8 cellular contexts compared by ENCODE assay signal in genomic region chr1:154419620-154420020, GRCh38. TPM values are rescaled to one million over a fixed set of nuclear protein-coding genes. Genes with fewer than 3 reads are reported as not detected.
DNase-seq lines count a peak whose midpoint lies in the region; ATAC-seq and TF ChIP-seq lines count a peak whose summit lies in the region.

No MANE protein-coding gene starts in this region.

- H3K4me3 Mint-ChIP-seq in T-helper 17 cell: peak overlapping the region; percentile 89
- peak overlapping the region in 1 of 2 donors; percentile 55 for H3K4me3 Mint-ChIP-seq in effector memory CD8-positive, alpha-beta T cell

- no peaks in the 10 kb centered on the region for H3K9me3 ChIP-seq in HEK293 (ENCODE audit: control insufficient read depth, insufficient read depth, low read depth, low read length)
- no peaks in the 10 kb centered on the region for H3K9me3 ChIP-seq in T-helper 17 cell (ENCODE audit: control insufficient read depth, low read length, poor library complexity, severe bottlenecking)
- no peaks in the 10 kb centered on the region for H3K9me3 ChIP-seq in muscle layer of colon (ENCODE audit: low read length)
- H3K9me3 ChIP-seq in aorta (ENCODE audit: control insufficient read depth, low read length): no peaks in the 10 kb centered on the region

- H3K4me2 ChIP-seq in mesendoderm (ENCODE audit: low read length): no peak overlapping the region

- peaks cover 5% of the 10 kb centered on the region for H3K36me3 Mint-ChIP-seq in T-helper 17 cell (ENCODE audit: low read depth)
- peaks cover 7% of the 10 kb centered on the region for H3K36me3 Mint-ChIP-seq in effector memory CD8-positive, alpha-beta T cell (ENCODE audit: insufficient read depth)

- no peak overlapping the region for H2BK15ac ChIP-seq in mesendoderm (replicated peaks; ENCODE audit: low read depth)

- H3K27ac ChIP-seq in HEK293 (ENCODE audit: extremely low read depth, low read depth, low read length): peak overlapping the region; percentile 43; the same call in 1 of the 2 replicates
- H3K27ac ChIP-seq in muscle layer of colon (ENCODE audit: low read depth, low read length): peak overlapping the region; percentile 93
- peak overlapping the region in 1 of 2 donors; percentile 98 for H3K27ac ChIP-seq in aorta (ENCODE audit: low read depth in 1 of 2, low read length in 2 of 2)
- no peak overlapping the region for H3K27ac ChIP-seq in mesendoderm (ENCODE audit: low read depth, low read length)

- no peak overlapping the region for H4K8ac ChIP-seq in mesendoderm (ENCODE audit: low read depth, low read length)

- no peak overlapping the region for H2AK5ac ChIP-seq in mesendoderm (ENCODE audit: low read length)

- no peaks in the 10 kb centered on the region for H3K27me3 ChIP-seq in muscle layer of colon (ENCODE audit: control insufficient read depth in 1 of 2, insufficient read depth in 2 of 2, low read length in 2 of 2)
- H3K27me3 ChIP-seq in aorta (ENCODE audit: control insufficient read depth in 1 of 2, insufficient read depth in 2 of 2, low read length in 1 of 2): no peaks in the 10 kb centered on the region
- no peaks in the 10 kb centered on the region for H3K27me3 ChIP-seq in mesendoderm (ENCODE audit: insufficient read depth, low read length, poor library complexity)

- H2BK5ac ChIP-seq in mesendoderm (ENCODE audit: low read length): no peak overlapping the region

- no peaks in the 10 kb centered on the region for H3K27me3 Mint-ChIP-seq in T-helper 17 cell
- no peaks in the 10 kb centered on the region for H3K27me3 Mint-ChIP-seq in effector memory CD8-positive, alpha-beta T cell

- DNase-seq in T-helper 17 cell (no peak), aorta (peak; percentile 93 to 95), COR-L47 (lab: John Stamatoyannopoulos, UW) (no peak), mesendoderm (no peak)
- DNase-seq in effector memory CD8-positive, alpha-beta T cell: no peak

- H3K4me1 Mint-ChIP-seq in T-helper 17 cell: peaks cover 69% of the 10 kb centered on the region
- peaks cover 0 to 25% of the 10 kb centered on the region in 2 donors for H3K4me1 Mint-ChIP-seq in effector memory CD8-positive, alpha-beta T cell (ENCODE audit: low read depth in 2 of 2)

- TF ChIP-seq CTCF in HEK293 (tag by site-specific recombination; IDR thresholded peaks at IDR 0.05): no peak

- no peak overlapping the region for H2BK120ac ChIP-seq in mesendoderm (ENCODE audit: low read depth, low read length)

- intact Hi-C loops in aorta (cut with DNase I): loop anchor here in 1 of 2 donors (1.0 kb wide), 1 partner anchor 13 kb away; no protein-coding TSS in a partner anchor

- peak overlapping the region; percentile 98 for H3K27ac Mint-ChIP-seq in T-helper 17 cell
- H3K27ac Mint-ChIP-seq in effector memory CD8-positive, alpha-beta T cell: peak overlapping the region in 1 of 2 donors; percentile 89

- no peaks in the 10 kb centered on the region for H3K79me1 ChIP-seq in mesendoderm (ENCODE audit: low read length)

- H3K56ac ChIP-seq in mesendoderm (ENCODE audit: low read length): no peak overlapping the region

- no peak overlapping the region for H4K5ac ChIP-seq in mesendoderm (ENCODE audit: low read length)

- H3K9ac ChIP-seq in muscle layer of colon (ENCODE audit: low read length) (peak overlapping the region; percentile 49), mesendoderm (ENCODE audit: low read length) (no peak overlapping the region)

- H3K4ac ChIP-seq in mesendoderm (ENCODE audit: low read depth, low read length): no peak overlapping the region

- H3K9me3 Mint-ChIP-seq in effector memory CD8-positive, alpha-beta T cell: no peaks in the 10 kb centered on the region

- POLR2A ChIA-PET in HEK293 (lab: Yijun Ruan, JAX): interaction anchor here (0.8 to 1.0 kb wide), 2 partner anchors 28 to 65 kb away, joined by 3 read pairs; no protein-coding TSS in a partner anchor

- H3K4me3 ChIP-seq in HEK293 (ENCODE audit: low read depth, low read length): no peak overlapping the region
- H3K4me3 ChIP-seq in muscle layer of colon (ENCODE audit: low read depth in 1 of 2, low read length in 2 of 2): peak overlapping the region; percentile 6 to 43
- no peak overlapping the region for H3K4me3 ChIP-seq in aorta (ENCODE audit: low read length in 2 of 2)
- no peak overlapping the region for H3K4me3 ChIP-seq in mesendoderm (ENCODE audit: low read length)

- CTCF ChIA-PET in HEK293 (lab: Yijun Ruan, JAX): interaction anchor here (0.5 to 1.2 kb wide), 7 partner anchors 11 to 127 kb away, joined by 3 to 5 read pairs (median 3); no protein-coding TSS in a partner anchor

- H3K79me2 ChIP-seq in mesendoderm (ENCODE audit: control insufficient read depth, insufficient read depth, low read length): no peaks in the 10 kb centered on the region

- no peak overlapping the region for H3K23ac ChIP-seq in mesendoderm (ENCODE audit: low read length)

- H3K36me3 ChIP-seq in HEK293 (ENCODE audit: control insufficient read depth in 2 of 2, insufficient read depth in 1 of 2, low read length in 2 of 2): no peaks in the 10 kb centered on the region
- no peaks in the 10 kb centered on the region for H3K36me3 ChIP-seq in muscle layer of colon (ENCODE audit: insufficient read depth, low read length)
- no peaks in the 10 kb centered on the region for H3K36me3 ChIP-seq in aorta (ENCODE audit: control insufficient read depth in 1 of 2, insufficient read depth in 2 of 2, low read length in 1 of 2)
- no peaks in the 10 kb centered on the region for H3K36me3 ChIP-seq in mesendoderm (ENCODE audit: control insufficient read depth, insufficient read depth, low read length)

- WGBS in aorta, 2 donors: 1 to 2% methylated on average over 8 of the region's 8 CpGs
- no CpG with 5 or more reads among the region's 8 CpGs for WGBS in mesendoderm (ENCODE audit: extremely low coverage, insufficient coverage, low lambda C conversion rate)

- peaks cover 21% of the 10 kb centered on the region for H3K4me1 ChIP-seq in HEK293 (ENCODE audit: control insufficient read depth, insufficient read depth, low read length)
- peaks cover 82% of the 10 kb centered on the region for H3K4me1 ChIP-seq in muscle layer of colon (ENCODE audit: insufficient read depth, low read length)
- peaks cover 0 to 11% of the 10 kb centered on the region in 2 donors for H3K4me1 ChIP-seq in aorta (ENCODE audit: control insufficient read depth in 1 of 2, insufficient read depth in 2 of 2, low read length in 2 of 2)
- no peaks in the 10 kb centered on the region for H3K4me1 ChIP-seq in mesendoderm (ENCODE audit: control insufficient read depth, low read depth, low read length)

- peak; percentile 71 for ATAC-seq in T-helper 17 cell
- ATAC-seq in effector memory CD8-positive, alpha-beta T cell (replicated peaks): peak; percentile 71
- peak; percentile 91 for ATAC-seq in aorta (ENCODE audit: low FRiP score)
- no peak for ATAC-seq in GM18873 (IDR thresholded peaks at IDR 0.05; ENCODE audit: low FRiP score, unreplicated experiment)

- H3K18ac ChIP-seq in mesendoderm (ENCODE audit: low read length): no peak overlapping the region

TF ChIP-seq in HEK293, 187 proteins besides CTCF, POLR2A, EP300 and RAD21:
- TF ChIP-seq SP3 (tag by site-specific recombination; IDR thresholded peaks at IDR 0.05) (no peak), ZBTB26 (tag by site-specific recombination; optimal IDR thresholded peaks at IDR 0.05) (no peak), PRDM6 (tag by site-specific recombination; IDR thresholded peaks at IDR 0.05) (peak; percentile 57; the same call in 1 of the 2 replicates), SETDB1 (IDR thresholded peaks at IDR 0.05; ENCODE audit: insufficient read length, low read length) (no peak)

RNA-seq across cellular contexts. Expression of gene IL6R, which starts 14.5 kb away (rescaled TPM):
- total RNA-seq in T-helper 17 cell (10 to 100 TPM; 72.8 to 79.0 TPM), aorta (10 to 100 TPM; 16.5 to 18.2 TPM)
- polyA plus RNA-seq in aorta: 1 to 10 TPM; 3.6 to 6.6 TPM
- polyA plus RNA-seq in mesendoderm (2013, experiment 1 of 2): 2.4 TPM
- polyA plus RNA-seq in mesendoderm (2013, experiment 2 of 2): 3.6 TPM

Comparison
In these comparisons a context has a peak if more than half of its experiments do, and no peak if none do; other contexts are left out.
1. H3K4me3 ChIP-seq: peak in muscle layer of colon (2 of 2); none in HEK293 (single experiment), aorta (0 of 2) and mesendoderm (single experiment).
2. DNase-seq: peak in aorta (2 of 2); none in T-helper 17 cell (0 of 3), effector memory CD8-positive, alpha-beta T cell (0 of 3), COR-L47 (single experiment) and mesendoderm (single experiment).